In the genomic region with DNA sequence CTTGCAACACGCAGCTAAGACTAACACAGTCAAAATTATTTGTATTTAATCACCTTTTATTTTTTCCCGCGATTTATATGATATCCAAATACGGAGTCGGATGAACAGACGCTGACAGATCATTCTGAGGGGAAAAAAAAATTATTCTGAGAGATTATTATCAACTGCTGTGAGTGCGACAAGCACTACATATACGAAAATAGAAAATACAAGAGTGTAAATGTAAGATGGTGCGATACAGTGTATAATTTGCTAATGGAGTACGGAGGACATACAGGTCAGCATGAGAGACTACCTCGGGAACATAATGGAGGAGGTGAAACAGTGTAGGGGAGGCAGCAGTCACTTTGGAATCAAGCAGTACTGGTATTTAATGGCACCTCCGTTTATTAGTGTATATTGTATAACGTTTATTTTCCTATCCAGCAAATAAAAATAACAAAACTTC, we compare ENCODE assay signal across 8 cellular contexts. TPM values are rescaled to one million over a fixed set of nuclear protein-coding genes. Genes with fewer than 3 reads are reported as not detected.
DNase-seq lines count a peak whose midpoint lies in the region; ATAC-seq, FAIRE-seq and TF ChIP-seq lines count a peak whose summit lies in the region.

No MANE protein-coding gene starts in this region.

- H4K91ac ChIP-seq in H1 (replicated peaks; ENCODE audit: insufficient read length, low read length): no peak overlapping the region

- WGBS in H1 (ENCODE audit: extremely low coverage in 1 of 2, insufficient coverage in 1 of 2, insufficient read length in 1 of 2, insufficient replicate concordance in 2 of 2, low coverage in 1 of 2, low lambda C conversion rate in 2 of 2, missing lambda C conversion rate in 1 of 2), 2 experiments: 52% methylated on average over 13 of the region's 13 CpGs; no CpG with 5 or more reads in 1 of the 2 experiments

- no peak overlapping the region for H2BK12ac ChIP-seq in H1 (ENCODE audit: low read depth, low read length)

- H2BK5ac ChIP-seq in H1 (ENCODE audit: low read depth, low read length): no peak overlapping the region

- no peak overlapping the region for H3K23ac ChIP-seq in H1 (ENCODE audit: insufficient read length)

- peak overlapping the region in 3 of 4 experiments; percentile 48 to 54 (median 51); a peak in 4 of 7 replicates for H3K9ac ChIP-seq in H1 (replicated peaks in 1 of 4; ENCODE audit: extremely low read depth in 1 of 4, low read depth in 3 of 4, low read length in 3 of 4)

- peaks cover 40% of the 10 kb centered on the region for H3K4me1 Mint-ChIP-seq in neural crest cell

- POLR2A ChIA-PET in H1 (lab: Charles Lee; ENCODE audit: partially characterized antibody): interaction anchor here (0.6 to 2.0 kb wide), 10 partner anchors 8 to 526 kb away, joined by 3 to 20 read pairs (median 6); a partner anchor contains a TSS

- no peak overlapping the region for H2BK120ac ChIP-seq in H1 (replicated peaks; ENCODE audit: low read depth, low read length)

- no peak overlapping the region for H2BK15ac ChIP-seq in H1 (ENCODE audit: low read length)

- H4K5ac ChIP-seq in H1 (ENCODE audit: insufficient read length, low read depth, low read length): peak overlapping the region; percentile 47

- no peak overlapping the region for H2AK5ac ChIP-seq in H1 (ENCODE audit: low read depth, low read length)

- H3K23me2 ChIP-seq in H1 (ENCODE audit: low read depth, low read length): peaks cover 13% of the 10 kb centered on the region

- ATAC-seq in HG02970 (IDR thresholded peaks at IDR 0.05; ENCODE audit: low FRiP score, unreplicated experiment) (no peak), HG02642 (IDR thresholded peaks at IDR 0.05; ENCODE audit: poor library complexity, unreplicated experiment) (no peak)

- TF ChIP-seq CTCF in H1 (IDR thresholded peaks at IDR 0.05; ENCODE audit: control extremely low read depth in 1 of 3, insufficient read depth in 1 of 3, low read depth in 1 of 3, low read length in 3 of 3): no peak
- no peak for TF ChIP-seq CTCF in neural crest cell (conservative IDR thresholded peaks at IDR 0.05)

- peak overlapping the region; percentile 72 to 87 for H3K4me2 ChIP-seq in H1 (ENCODE audit: insufficient read depth in 1 of 2, low read depth in 2 of 2, low read length in 2 of 2)

- peaks cover 0 to 6% (median 3%) of the 10 kb centered on the region in 4 experiments; a peak in 4 of 7 replicates for H3K27me3 ChIP-seq in H1 (replicated peaks in 1 of 4; ENCODE audit: control insufficient read depth in 3 of 4, extremely low read depth in 1 of 4, insufficient read depth in 3 of 4, low read length in 3 of 4)

- no peak overlapping the region for H3K14ac ChIP-seq in H1 (ENCODE audit: insufficient read length)

- H3K79me1 ChIP-seq in H1 (ENCODE audit: low read depth, low read length): no peaks in the 10 kb centered on the region

- no peak overlapping the region for H3K18ac ChIP-seq in H1 (ENCODE audit: extremely low read depth, low read length)

- TF ChIP-seq RAD21 in H1 (IDR thresholded peaks at IDR 0.05 in 1 of 2, conservative IDR thresholded peaks at IDR 0.05 in 1 of 2; ENCODE audit: low read depth in 2 of 2, low read length in 2 of 2): no peak

- no peak overlapping the region for H3K27ac ChIP-seq in H1 (ENCODE audit: low read depth, low read length)

- H3K79me2 ChIP-seq in H1 (ENCODE audit: control insufficient read depth in 1 of 2, insufficient read depth in 2 of 2, low read length in 2 of 2): peaks cover 0 to 12% of the 10 kb centered on the region in 2 experiments; a peak in 2 of 4 replicates

- no peak overlapping the region for H4K8ac ChIP-seq in H1 (ENCODE audit: extremely low read depth, insufficient read depth, low read length)

- H2BK20ac ChIP-seq in H1 (ENCODE audit: low read length): no peak overlapping the region

- peak overlapping the region; percentile 9 for H3K27ac Mint-ChIP-seq in neural crest cell (ENCODE audit: unreplicated experiment)

- H3K4me3 ChIP-seq in GM08714 (ENCODE audit: low read length) (peak overlapping the region; percentile 75), H1 (ENCODE audit: extremely low read depth in 1 of 4, insufficient read depth in 2 of 4, low read depth in 3 of 4, low read length in 4 of 4) (peak overlapping the region; percentile 44 to 98 (median 56); a peak in 7 of 8 replicates)

- DNase-seq in NCI-H82 treated with DMSO at 0.1 percent for 48 hours (lab: John Stamatoyannopoulos, UW; ENCODE audit: unreplicated experiment) (peak; percentile 50), H1 (ENCODE audit: low read depth in 1 of 2, low spot score in 2 of 2) (no peak), neural crest cell (ENCODE audit: low read depth, low spot score) (no peak), EL (no peak), dedifferentiated amniotic fluid mesenchymal stem cell (ENCODE audit: extremely low spot score) (no peak)

- no peak for TF ChIP-seq POLR2A in H1 (IDR thresholded peaks at IDR 0.05; ENCODE audit: control extremely low read depth in 1 of 2, low read depth in 2 of 2, low read length in 2 of 2)

- CTCF ChIA-PET in H1 (lab: Charles Lee; ENCODE audit: partially characterized antibody): interaction anchor here (0.8 to 0.9 kb wide), 2 partner anchors 24 to 239 kb away, joined by 3 read pairs; no protein-coding TSS in a partner anchor

- H2AFZ ChIP-seq in H1 (ENCODE audit: low read length): peak overlapping the region; percentile 88

- TF ChIP-seq EP300 in H1 (IDR thresholded peaks at IDR 0.05; ENCODE audit: borderline replicate concordance in 1 of 2, low read depth in 2 of 2, low read length in 2 of 2): no peak

- H3K9me3 Mint-ChIP-seq in neural crest cell: no peaks in the 10 kb centered on the region

- no peaks in the 10 kb centered on the region for H3K27me3 Mint-ChIP-seq in neural crest cell (ENCODE audit: low read depth)

- H3K9me3 ChIP-seq in H1 (ENCODE audit: insufficient read depth in 2 of 2, low read depth in 1 of 2, low read length in 1 of 2): no peaks in the 10 kb centered on the region

- peak overlapping the region; percentile 3 for H3K56ac ChIP-seq in H1 (replicated peaks; ENCODE audit: insufficient read length, low read depth, low read length)

- H3K4me3 Mint-ChIP-seq in neural crest cell: peak overlapping the region; percentile 93

- no peaks in the 10 kb centered on the region for H4K20me1 ChIP-seq in H1 (replicated peaks in 1 of 2; ENCODE audit: control insufficient read depth in 1 of 2, insufficient read depth in 2 of 2, low read length in 2 of 2)

- FAIRE-seq in H1 (lab: Jason Lieb, UNC): no peak

- H3K4me1 ChIP-seq in H1 (replicated peaks in 1 of 4; ENCODE audit: control insufficient read depth in 3 of 4, insufficient read depth in 4 of 4, low read length in 3 of 4): peaks cover 0 to 6% (median 3%) of the 10 kb centered on the region in 4 experiments; a peak in 3 of 7 replicates

- no peak overlapping the region for H3K4ac ChIP-seq in H1 (replicated peaks; ENCODE audit: insufficient read length, low read depth, low read length)

- H3K36me3 ChIP-seq in H1 (ENCODE audit: control insufficient read depth in 2 of 4, insufficient read depth in 4 of 4, low read length in 3 of 4): no peaks in the 10 kb centered on the region

- no peaks in the 10 kb centered on the region for H3K36me3 Mint-ChIP-seq in neural crest cell (ENCODE audit: low read depth)

TF ChIP-seq in H1, 55 proteins besides CTCF, POLR2A, EP300 and RAD21:
- TF ChIP-seq TBP (IDR thresholded peaks at IDR 0.05; ENCODE audit: low read depth, low read length): 0 out of 2 replicates have a peak, but pooled peaks have one; percentile 27
- no peak; the same call in 1 of the 2 replicates for TF ChIP-seq PHF8 (conservative IDR thresholded peaks at IDR 0.05; ENCODE audit: low read depth, low read length)

RNA-seq across cellular contexts. Expression of a gene that starts 2.8 kb away (rescaled TPM):
- total RNA-seq in H1 (2021; fragmentation: NEBNext Ultra II Directional; extraction: Animal tissue kit (Norgen Biotek cat#: 25700)): 11.1 and 12.9 TPM in 2 replicates
- polyA plus RNA-seq in H1 (2011; rRNA removed): 3.6 and 5.7 TPM in 2 replicates
- 5.3 TPM for polyA plus RNA-seq in H1 (2011; cell fraction: cytosol; rRNA removed)
- polyA plus RNA-seq in H1 (2011; cell fraction: nucleus; rRNA removed): 5.6 TPM
- polyA plus RNA-seq in H1 (2012, experiment 1 of 2): 4.4 to 5.6 TPM (median 5.3 TPM) in 4 replicates
- 0.38 TPM for polyA plus RNA-seq in H1 (2012, experiment 2 of 2)
- polyA plus RNA-seq in H1 (2013, experiment 1 of 2): 5.7 TPM
- 5.8 TPM for polyA plus RNA-seq in H1 (2013, experiment 2 of 2)
- polyA minus RNA-seq in H1 (2011; rRNA and poly(A)+ RNA removed): 27.7 and 35.2 TPM in 2 replicates
- 10.1 TPM for polyA minus RNA-seq in H1 (2011; cell fraction: cytosol; rRNA and poly(A)+ RNA removed)
- 24.9 TPM for polyA minus RNA-seq in H1 (2011; cell fraction: nucleus; rRNA and poly(A)+ RNA removed)
- 20.8 and 23.0 TPM in 2 replicates for total RNA-seq in neural crest cell

RNA-seq across cellular contexts. Expression of a gene that starts 21.5 kb away (rescaled TPM):
- 28.3 and 32.5 TPM in 2 replicates for total RNA-seq in H1 (2021; fragmentation: NEBNext Ultra II Directional; extraction: Animal tissue kit (Norgen Biotek cat#: 25700))
- 10.7 and 14.9 TPM in 2 replicates for polyA plus RNA-seq in H1 (2011; rRNA removed)
- 23.2 TPM for polyA plus RNA-seq in H1 (2011; cell fraction: cytosol; rRNA removed)
- 22.4 TPM for polyA plus RNA-seq in H1 (2011; cell fraction: nucleus; rRNA removed)
- 26.5 to 41.5 TPM (median 33.5 TPM) in 4 replicates for polyA plus RNA-seq in H1 (2012, experiment 1 of 2)
- 6.9 TPM for polyA plus RNA-seq in H1 (2012, experiment 2 of 2)
- 26.8 TPM for polyA plus RNA-seq in H1 (2013, experiment 1 of 2)
- polyA plus RNA-seq in H1 (2013, experiment 2 of 2): 26.9 TPM
- 31.8 and 39.2 TPM in 2 replicates for polyA minus RNA-seq in H1 (2011; rRNA and poly(A)+ RNA removed)
- 11.7 TPM for polyA minus RNA-seq in H1 (2011; cell fraction: cytosol; rRNA and poly(A)+ RNA removed)
- 14.8 TPM for polyA minus RNA-seq in H1 (2011; cell fraction: nucleus; rRNA and poly(A)+ RNA removed)
- 44.5 and 50.1 TPM in 2 replicates for total RNA-seq in neural crest cell
